In genomic region chr10:80296942-80297341, GRCh38 we compare ENCODE assay signal across 10 cellular contexts. TPM values are rescaled to one million over a fixed set of nuclear protein-coding genes. Genes with fewer than 3 reads are reported as not detected.
"Had no signal": no experiment of that assay in that cellular context is flagged by ENCODE, and none has a peak within 500 bp of the region (broad histone marks: within the 10 kb centered on the region; RNA-seq: fewer than 3 reads in every experiment).

No MANE protein-coding gene starts in this region.

- H3K27ac Mint-ChIP-seq: IgD-negative memory B cell had no signal

- H3K27ac ChIP-seq: HL-60, KMS-11 had no signal

- H3K36me3 Mint-ChIP-seq: IgD-negative memory B cell had no signal

- H3K4me3 ChIP-seq: K562 had no signal

- H3K9ac ChIP-seq: KMS-11 had no signal

- H3K4me1 Mint-ChIP-seq: IgD-negative memory B cell had no signal

- ATAC-seq: HepG2, K562 had no signal

- H3K4me2 ChIP-seq: KMS-11 had no signal

- DNase-seq: IMR-90, KBM-7, KG1 had no signal

- H3K4me3 Mint-ChIP-seq: IgD-negative memory B cell had no signal

RNA-seq across cellular contexts. Expression of gene MAT1A, which starts 7.5 kb away (rescaled TPM):
- total RNA-seq: IMR-90 had no signal
- polyA plus RNA-seq: IgD-negative memory B cell, IMR-90 had no signal

RNA-seq across cellular contexts. Expression of gene DYDC1, which starts 59.6 kb away (rescaled TPM):
- total RNA-seq: HepG2, HT-29, HT1080, IMR-90, K562 had no signal
- polyA plus RNA-seq: HepG2, IgD-negative memory B cell, IMR-90, K562 had no signal

RNA-seq across cellular contexts. Expression of gene DYDC2, which starts 59.6 kb away (rescaled TPM):
- total RNA-seq: HT-29, IMR-90 had no signal
- polyA plus RNA-seq: IgD-negative memory B cell, IMR-90 had no signal
